11 cellular contexts compared by ENCODE assay signal in the genomic region with DNA sequence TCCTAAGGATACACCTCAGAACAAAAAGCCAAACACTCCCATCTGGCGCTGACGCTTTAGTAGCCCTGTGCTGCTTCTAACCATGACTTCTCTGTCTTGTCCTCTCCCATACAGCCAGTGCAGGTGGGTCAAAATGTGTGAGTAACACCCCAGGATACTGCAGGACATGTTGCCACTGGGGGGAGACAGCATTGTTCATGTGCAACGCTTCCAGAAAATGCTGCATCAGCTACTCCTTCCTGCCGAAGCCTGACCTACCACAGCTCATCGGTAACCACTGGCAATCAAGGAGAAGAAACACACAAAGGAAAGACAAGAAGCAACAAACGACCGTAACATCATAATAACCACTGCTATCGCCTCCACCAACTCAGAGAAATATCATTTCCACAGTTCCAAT. TPM values are rescaled to one million over a fixed set of nuclear protein-coding genes. Genes with fewer than 3 reads are reported as not detected.
A peak's percentile ranks its signal among the peaks of the same experiment; 100 is the strongest.
DNase-seq lines count a peak whose midpoint lies in the region; ATAC-seq, FAIRE-seq and TF ChIP-seq lines count a peak whose summit lies in the region.
"Had no signal": no experiment of that assay in that cellular context is flagged by ENCODE, and none has a peak within 500 bp of the region (broad histone marks: within the 10 kb centered on the region; RNA-seq: fewer than 3 reads in every experiment).

No MANE protein-coding gene starts in this region.

- H3K9ac ChIP-seq in MM.1S (ENCODE audit: low read length): no peak overlapping the region
- H3K9ac ChIP-seq in K562 (ENCODE audit: insufficient read depth in 1 of 2, low read depth in 2 of 2, low read length in 2 of 2): no peak overlapping the region

- no peaks in the 10 kb centered on the region for H3K9me2 ChIP-seq in MM.1S (replicated peaks; ENCODE audit: insufficient read depth, low read length)

- peaks cover 71% of the 10 kb centered on the region for H3K27me3 ChIP-seq in cardiac muscle cell
- H3K27me3 ChIP-seq in MM.1S (replicated peaks; ENCODE audit: insufficient read depth, low read length): no peaks in the 10 kb centered on the region
- H3K27me3 ChIP-seq in K562 (ENCODE audit: control insufficient read depth in 2 of 2, insufficient read depth in 2 of 2, low read length in 2 of 2): no peaks in the 10 kb centered on the region
- H3K27me3 ChIP-seq in small intestine (ENCODE audit: control insufficient read depth in 2 of 2, insufficient read depth in 2 of 2, low read length in 2 of 2): peaks cover 0 to 4% of the 10 kb centered on the region in 2 donors

- H3K4me2 ChIP-seq in MM.1S (ENCODE audit: low read depth, low read length) (no peak overlapping the region), K562 (ENCODE audit: insufficient read depth, low read length) (peak overlapping the region; percentile 44; the same call in 1 of the 2 replicates)

- peak; percentile 88 for FAIRE-seq in K562 (lab: Jason Lieb, UNC)
- FAIRE-seq in small intestine (lab: Jason Lieb, UNC): no peak

- TF ChIP-seq RAD21 in K562 (CRISPR knock-in tag; conservative IDR thresholded peaks at IDR 0.05 in 1 of 2, IDR thresholded peaks at IDR 0.05 in 1 of 2): peak; percentile 40 to 67; a peak in 3 of 4 replicates

- TF ChIP-seq CTCF in cardiac muscle cell (IDR thresholded peaks at IDR 0.05; ENCODE audit: low read depth, low read length) (peak; percentile 34), MM.1S (IDR thresholded peaks at IDR 0.05; ENCODE audit: low read length) (peak; percentile 43), K562 (IDR thresholded peaks at IDR 0.05 in 2 of 3, conservative IDR thresholded peaks at IDR 0.05 in 1 of 3; ENCODE audit: insufficient read depth in 2 of 3, low read depth in 1 of 3, low read length in 3 of 3) (peak; percentile 58 to 64 (median 62))

- BruUV-seq in K562 (replicated peaks; lab: Mats Ljungman, UMichigan): no TSS peak

- H3K79me2 ChIP-seq in MM.1S (ENCODE audit: low read length) (no peaks in the 10 kb centered on the region), K562 (ENCODE audit: control insufficient read depth, insufficient read depth, low read length) (no peaks in the 10 kb centered on the region)

- intact Hi-C loops in Right ventricle myocardium superior (cut with DNase I): no loop called here
- intact Hi-C loops in K562 (cut with micrococcal nuclease): loop anchor here (2.0 kb wide), 1 partner anchor 70 kb away; no protein-coding TSS in a partner anchor

- no peak overlapping the region for H3K27ac ChIP-seq in cardiac muscle cell
- H3K27ac ChIP-seq in MM.1S (ENCODE audit: low read length): no peak overlapping the region
- H3K27ac ChIP-seq in K562 (ENCODE audit: extremely low read depth, low read depth, low read length): no peak overlapping the region
- no peak overlapping the region for H3K27ac ChIP-seq in small intestine (ENCODE audit: low read depth in 1 of 2, low read length in 1 of 2)

- CTCF ChIA-PET in K562 (lab: Yijun Ruan, JAX; ENCODE audit: low intra/inter-chr PET ratio): interaction anchor here (0.6 kb wide), 1 partner anchor 173 kb away, joined by 3 read pairs; no protein-coding TSS in a partner anchor

- H3K9me1 ChIP-seq in K562 (ENCODE audit: control insufficient read depth, insufficient read depth, low read length): no peaks in the 10 kb centered on the region

- H2AFZ ChIP-seq in MM.1S (ENCODE audit: low read length) (no peak overlapping the region), K562 (ENCODE audit: low read depth, low read length) (peak overlapping the region; percentile 90)

- H3F3A ChIP-seq in MM.1S (ENCODE audit: insufficient read depth, low read length): no peaks in the 10 kb centered on the region

- in situ Hi-C loops in K562 (cut with MboI): no loop called here

- 28% methylated on average over 7 of the region's 8 CpGs for WGBS in K562 (ENCODE audit: insufficient coverage, low coverage, missing lambda C conversion rate)
- 53 to 57% (median 54%) methylated on average over 8 of the region's 8 CpGs for WGBS in small intestine, 3 donors

- TF ChIP-seq POLR2A in K562 (conservative IDR thresholded peaks at IDR 0.05): no peak

- H3K4me1 ChIP-seq in cardiac muscle cell (ENCODE audit: low read depth): no peaks in the 10 kb centered on the region
- no peaks in the 10 kb centered on the region for H3K4me1 ChIP-seq in MM.1S (ENCODE audit: low read length)
- H3K4me1 ChIP-seq in K562 (replicated peaks in 1 of 2; ENCODE audit: control insufficient read depth in 2 of 2, insufficient read depth in 2 of 2, low read length in 2 of 2): peaks cover 12 to 21% of the 10 kb centered on the region in 2 experiments
- H3K4me1 ChIP-seq in small intestine (ENCODE audit: control insufficient read depth in 2 of 2, insufficient read depth in 1 of 2, low read depth in 1 of 2, low read length in 1 of 2): no peaks in the 10 kb centered on the region

- ATAC-seq in Right ventricle myocardium superior (ENCODE audit: poor library complexity) (no peak), K562 (peak; percentile 93), GM19324 (IDR thresholded peaks at IDR 0.05; ENCODE audit: low FRiP score, unreplicated experiment) (no peak)

- H3K36me3 ChIP-seq in cardiac muscle cell: no peaks in the 10 kb centered on the region
- no peaks in the 10 kb centered on the region for H3K36me3 ChIP-seq in MM.1S (replicated peaks; ENCODE audit: insufficient read depth, low read length)
- no peaks in the 10 kb centered on the region for H3K36me3 ChIP-seq in K562 (ENCODE audit: control insufficient read depth, insufficient read depth, low read length)
- no peaks in the 10 kb centered on the region for H3K36me3 ChIP-seq in small intestine (ENCODE audit: control insufficient read depth in 2 of 2, insufficient read depth in 2 of 2, low read length in 2 of 2)

- POLR2A ChIA-PET in K562 (lab: Yijun Ruan, JAX): interaction anchor here (0.5 to 0.8 kb wide), 3 partner anchors 7 to 674 kb away, joined by 3 read pairs; no protein-coding TSS in a partner anchor

- no peaks in the 10 kb centered on the region for H4K20me1 ChIP-seq in MM.1S (ENCODE audit: insufficient read depth, low read length)
- H4K20me1 ChIP-seq in K562 (replicated peaks; ENCODE audit: control insufficient read depth, insufficient read depth, low read length): no peaks in the 10 kb centered on the region

- no peak overlapping the region for H3K4me3 ChIP-seq in cardiac muscle cell
- no peak overlapping the region for H3K4me3 ChIP-seq in MM.1S (ENCODE audit: low read length)
- H3K4me3 ChIP-seq in K562: no peak overlapping the region
- H3K4me3 ChIP-seq in small intestine (ENCODE audit: low read depth in 1 of 2, low read length in 2 of 2): no peak overlapping the region

- peak in 1 of 2 donors; percentile 40 for DNase-seq in cardiac muscle cell (ENCODE audit: low read depth in 1 of 2, low spot score in 1 of 2)
- no peak for DNase-seq in Right ventricle myocardium superior
- DNase-seq in MM.1S: peak; percentile 46
- DNase-seq in K562 (ENCODE audit: extremely low read depth in 1 of 4, low spot score in 3 of 4): peak; percentile 18 to 68 (median 48)
- DNase-seq in small intestine: peak; percentile 8
- no peak for DNase-seq in mesenteric fat pad (ENCODE audit: low spot score)
- DNase-seq in superior temporal gyrus (ENCODE audit: extremely low spot score): no peak
- DNase-seq: HFFc6, NCI-H1092 treated with DMSO at 0.1 percent for 48 hours, right cardiac atrium had no signal

- no peaks in the 10 kb centered on the region for H3K9me3 ChIP-seq in cardiac muscle cell (ENCODE audit: low read depth)
- no peaks in the 10 kb centered on the region for H3K9me3 ChIP-seq in MM.1S (replicated peaks; ENCODE audit: insufficient read depth, low read length)
- H3K9me3 ChIP-seq in K562 (replicated peaks; ENCODE audit: control insufficient read depth, insufficient read depth, low read depth, low read length): no peaks in the 10 kb centered on the region
- no peaks in the 10 kb centered on the region for H3K9me3 ChIP-seq in small intestine (ENCODE audit: control insufficient read depth, low read depth)

- TF ChIP-seq EP300 in K562 (IDR thresholded peaks at IDR 0.05; ENCODE audit: low read length): no peak

RNA-seq across cellular contexts. Expression of a gene that starts 1.4 kb away (rescaled TPM):
- total RNA-seq in cardiac muscle cell (not detected in 2 replicates), Right ventricle myocardium superior (not detected), K562 (2014; rRNA removed) (not detected in 2 replicates), K562 (2014; rRNA removed; fragmentation: Illumina TruSeq; extraction: Trizol) (not detected in 2 replicates), K562 (2015; rRNA removed; fragmentation: Illumina TruSeq; extraction: Trizol) (not detected in 2 replicates), K562 (2021) (not detected in 2 replicates), mesenteric fat pad (1.5 TPM)
- polyA plus RNA-seq in cardiac muscle cell (not detected in 2 replicates), K562 (2011; rRNA removed) (not detected in 2 replicates), K562 (2014; fragmentation: Illumina TruSeq; extraction: Trizol) (not detected in 2 replicates), K562 (2014; fragmentation: Nextera tagmentation; extraction: Ambion mirVana) (not detected), K562 (2014; rRNA removed) (not detected in 2 replicates), small intestine (under 1 TPM in 1 of 3 donors, not detected in 2; 0.03 TPM)
- not detected in 2 replicates for total RNA-seq in K562 (2011; cell fraction: chromatin; rRNA removed; ENCODE audit: low replicate concordance)
- not detected in 2 replicates for total RNA-seq in K562 (2011; cell fraction: nucleolus; rRNA removed)
- total RNA-seq in K562 (2011; cell fraction: nucleoplasm; rRNA removed): not detected in 2 replicates
- not detected in 2 replicates for polyA plus RNA-seq in K562 (2011; cell fraction: cytosol; rRNA removed)
- not detected in 2 replicates for polyA plus RNA-seq in K562 (2011; cell fraction: nucleus; rRNA removed)
- polyA plus RNA-seq in K562 (2012): not detected in 2 replicates
- not detected in 2 replicates for polyA minus RNA-seq in K562 (2011; rRNA and poly(A)+ RNA removed)
- polyA minus RNA-seq in K562 (2011; cell fraction: cytosol; rRNA and poly(A)+ RNA removed): not detected in 2 replicates
- not detected in 2 replicates for polyA minus RNA-seq in K562 (2011; cell fraction: nucleus; rRNA and poly(A)+ RNA removed)
- total RNA-seq: HFFc6, right cardiac atrium had no signal
- polyA plus RNA-seq: right cardiac atrium had no signal

RNA-seq across cellular contexts. Expression of a gene that starts 31.6 kb away (rescaled TPM):
- total RNA-seq in cardiac muscle cell (6.2 and 9.3 TPM in 2 replicates), Right ventricle myocardium superior (4.6 TPM), K562 (2014; rRNA removed) (1.5 and 2.0 TPM in 2 replicates), K562 (2014; rRNA removed; fragmentation: Illumina TruSeq; extraction: Trizol) (2.4 and 3.0 TPM in 2 replicates), K562 (2015; rRNA removed; fragmentation: Illumina TruSeq; extraction: Trizol) (2.1 and 2.3 TPM in 2 replicates), K562 (2021) (10.1 TPM in 2 replicates), mesenteric fat pad (5.0 TPM)
- polyA plus RNA-seq in cardiac muscle cell (31.9 and 41.9 TPM in 2 replicates), K562 (2011; rRNA removed) (11.0 and 22.6 TPM in 2 replicates), K562 (2014; fragmentation: Illumina TruSeq; extraction: Trizol) (8.4 and 9.8 TPM in 2 replicates), K562 (2014; fragmentation: Nextera tagmentation; extraction: Ambion mirVana) (1 to 10 TPM; 1.7 to 4.2 TPM), K562 (2014; rRNA removed) (9.1 and 11.7 TPM in 2 replicates), small intestine (1 to 10 TPM; 3.5 to 7.9 (median 5.6) TPM)
- 40.0 and 54.2 TPM in 2 replicates for total RNA-seq in K562 (2011; cell fraction: chromatin; rRNA removed; ENCODE audit: low replicate concordance)
- 27.8 and 28.2 TPM in 2 replicates for total RNA-seq in K562 (2011; cell fraction: nucleolus; rRNA removed)
- 25.0 and 27.3 TPM in 2 replicates for total RNA-seq in K562 (2011; cell fraction: nucleoplasm; rRNA removed)
- 5.7 and 11.5 TPM in 2 replicates for polyA plus RNA-seq in K562 (2011; cell fraction: cytosol; rRNA removed)
- polyA plus RNA-seq in K562 (2011; cell fraction: nucleus; rRNA removed): 35.3 and 52.8 TPM in 2 replicates
- 8.6 and 10.2 TPM in 2 replicates for polyA plus RNA-seq in K562 (2012)
- 6.5 and 8.2 TPM in 2 replicates for polyA minus RNA-seq in K562 (2011; rRNA and poly(A)+ RNA removed)
- 3.1 and 3.6 TPM in 2 replicates for polyA minus RNA-seq in K562 (2011; cell fraction: cytosol; rRNA and poly(A)+ RNA removed)
- polyA minus RNA-seq in K562 (2011; cell fraction: nucleus; rRNA and poly(A)+ RNA removed): 8.6 and 19.5 TPM in 2 replicates

RNA-seq across cellular contexts. Expression of a gene that starts 31.9 kb away (rescaled TPM):
- total RNA-seq in cardiac muscle cell (not detected in 2 replicates), Right ventricle myocardium superior (not detected), K562 (2014; rRNA removed) (not detected in 2 replicates), K562 (2014; rRNA removed; fragmentation: Illumina TruSeq; extraction: Trizol) (not detected in 2 replicates), K562 (2015; rRNA removed; fragmentation: Illumina TruSeq; extraction: Trizol) (not detected in 2 replicates), K562 (2021) (not detected in 2 replicates), mesenteric fat pad (not detected)
- polyA plus RNA-seq in cardiac muscle cell (not detected in 2 replicates), K562 (2011; rRNA removed) (not detected in 2 replicates), K562 (2014; fragmentation: Illumina TruSeq; extraction: Trizol) (not detected in 2 replicates), K562 (2014; fragmentation: Nextera tagmentation; extraction: Ambion mirVana) (not detected), K562 (2014; rRNA removed) (not detected in 2 replicates), small intestine (not detected)
- total RNA-seq in K562 (2011; cell fraction: chromatin; rRNA removed; ENCODE audit: low replicate concordance): not detected in 2 replicates
- total RNA-seq in K562 (2011; cell fraction: nucleolus; rRNA removed): not detected in 2 replicates
- not detected in 2 replicates for total RNA-seq in K562 (2011; cell fraction: nucleoplasm; rRNA removed)
- not detected in 2 replicates for polyA plus RNA-seq in K562 (2011; cell fraction: cytosol; rRNA removed)
- polyA plus RNA-seq in K562 (2011; cell fraction: nucleus; rRNA removed): not detected in 2 replicates
- polyA plus RNA-seq in K562 (2012): not detected in 2 replicates
- not detected in 2 replicates for polyA minus RNA-seq in K562 (2011; rRNA and poly(A)+ RNA removed)
- not detected in 2 replicates for polyA minus RNA-seq in K562 (2011; cell fraction: cytosol; rRNA and poly(A)+ RNA removed)
- not detected in 2 replicates for polyA minus RNA-seq in K562 (2011; cell fraction: nucleus; rRNA and poly(A)+ RNA removed)
- total RNA-seq: HFFc6, right cardiac atrium had no signal
- polyA plus RNA-seq: right cardiac atrium had no signal

RNA-seq across cellular contexts. Expression of a gene that starts 38.4 kb away (rescaled TPM):
- 49.9 and 63.8 TPM in 2 replicates for total RNA-seq in cardiac muscle cell
- polyA plus RNA-seq in cardiac muscle cell: 43.7 and 53.1 TPM in 2 replicates
- 11.8 TPM for total RNA-seq in Right ventricle myocardium superior
- 6.9 and 11.2 TPM in 2 replicates for total RNA-seq in K562 (2011; cell fraction: chromatin; rRNA removed; ENCODE audit: low replicate concordance)
- 9.6 and 12.0 TPM in 2 replicates for total RNA-seq in K562 (2011; cell fraction: nucleolus; rRNA removed)
- total RNA-seq in K562 (2011; cell fraction: nucleoplasm; rRNA removed): 10.6 and 13.3 TPM in 2 replicates
- total RNA-seq in K562 (2014; rRNA removed): 23.2 and 28.2 TPM in 2 replicates
- total RNA-seq in K562 (2014; rRNA removed; fragmentation: Illumina TruSeq; extraction: Trizol): 10.1 and 10.2 TPM in 2 replicates
- total RNA-seq in K562 (2015; rRNA removed; fragmentation: Illumina TruSeq; extraction: Trizol): 12.8 and 13.9 TPM in 2 replicates
- 22.1 and 22.5 TPM in 2 replicates for total RNA-seq in K562 (2021)
- 21.2 and 22.0 TPM in 2 replicates for polyA plus RNA-seq in K562 (2011; rRNA removed)
- polyA plus RNA-seq in K562 (2011; cell fraction: cytosol; rRNA removed): 18.7 and 24.5 TPM in 2 replicates
- 13.2 and 18.2 TPM in 2 replicates for polyA plus RNA-seq in K562 (2011; cell fraction: nucleus; rRNA removed)
- polyA plus RNA-seq in K562 (2012): 17.7 and 19.5 TPM in 2 replicates
- 16.5 and 17.6 TPM in 2 replicates for polyA plus RNA-seq in K562 (2014; fragmentation: Illumina TruSeq; extraction: Trizol)
- polyA plus RNA-seq in K562 (2014; fragmentation: Nextera tagmentation; extraction: Ambion mirVana): 1 to 10 TPM; 2.8 to 4.0 TPM
- polyA plus RNA-seq in K562 (2014; rRNA removed): 22.4 and 23.3 TPM in 2 replicates
- polyA minus RNA-seq in K562 (2011; rRNA and poly(A)+ RNA removed): 11.1 and 11.7 TPM in 2 replicates
- 10.8 and 12.2 TPM in 2 replicates for polyA minus RNA-seq in K562 (2011; cell fraction: cytosol; rRNA and poly(A)+ RNA removed)
- 3.9 and 9.7 TPM in 2 replicates for polyA minus RNA-seq in K562 (2011; cell fraction: nucleus; rRNA and poly(A)+ RNA removed)
- polyA plus RNA-seq in small intestine: 10 to 100 TPM in 2 of 3 donors, 1 to 10 TPM in 1; 8.9 to 12.4 (median 12.3) TPM
- 9.1 TPM for total RNA-seq in mesenteric fat pad

Comparison
In these comparisons a context has a peak if more than half of its experiments do, and no peak if none do; other contexts are left out.
1. DNase-seq: peak in MM.1S (single experiment), K562 (4 of 4) and small intestine (single experiment); none in Right ventricle myocardium superior (single experiment), mesenteric fat pad (single experiment) and superior temporal gyrus (single experiment).
2. Peak in every context shown above with its lines, with median percentiles within 50 percentile points of each other: CTCF ChIP-seq.